Comparison of ENCODE assay signal across 9 cellular contexts in genomic region chr22:21791635-21792625, GRCh38. TPM values are rescaled to one million over a fixed set of nuclear protein-coding genes. Genes with fewer than 3 reads are reported as not detected.
DNase-seq lines count a peak whose midpoint lies in the region; ATAC-seq and TF ChIP-seq lines count a peak whose summit lies in the region.
"Had no signal": no experiment of that assay in that cellular context is flagged by ENCODE, and none has a peak within 500 bp of the region (broad histone marks: within the 10 kb centered on the region; RNA-seq: fewer than 3 reads in every experiment).

No MANE protein-coding gene starts in this region.

- peaks cover 20% of the 10 kb centered on the region for H3K36me3 Mint-ChIP-seq in mesothelial cell of epicardium

- intact Hi-C loops in body of pancreas (cut with DNase I), result no loop called here

- H3K27ac Mint-ChIP-seq in mesothelial cell of epicardium, result peak overlapping the region; percentile 11

- CTCF ChIA-PET in HEK293 (lab: Yijun Ruan, JAX), result no interaction called here

- POLR2A ChIA-PET in HEK293 (lab: Yijun Ruan, JAX), result no interaction called here

- no peak for ATAC-seq in body of pancreas
- no peak for ATAC-seq in HG03025 (IDR thresholded peaks at IDR 0.05; ENCODE audit: low FRiP score, unreplicated experiment)

- H3K36me3 ChIP-seq in HEK293 (ENCODE audit: control insufficient read depth in 2 of 2, insufficient read depth in 1 of 2, low read length in 2 of 2) (peaks cover 15 to 60% of the 10 kb centered on the region in 2 experiments; a peak in 2 of 3 replicates), body of pancreas (replicated peaks in 1 of 2; ENCODE audit: insufficient read depth in 1 of 2, low read depth in 2 of 2) (peaks cover 3 to 17% of the 10 kb centered on the region in 2 donors)

- H3K9me3 ChIP-seq in HEK293 (ENCODE audit: control insufficient read depth, insufficient read depth, low read depth, low read length) (no peaks in the 10 kb centered on the region), body of pancreas (no peaks in the 10 kb centered on the region)

- H3K27ac ChIP-seq in HEK293 (ENCODE audit: extremely low read depth, low read depth, low read length), result no peak overlapping the region
- H3K27ac ChIP-seq in body of pancreas, result no peak overlapping the region

- H3K4me3 ChIP-seq in HEK293 (ENCODE audit: low read depth, low read length) (no peak overlapping the region), body of pancreas (no peak overlapping the region)

- H3K9me3 Mint-ChIP-seq in mesothelial cell of epicardium, result no peaks in the 10 kb centered on the region

- TF ChIP-seq CTCF in HEK293 (tag by site-specific recombination; IDR thresholded peaks at IDR 0.05) (no peak), mesothelial cell of epicardium (IDR thresholded peaks at IDR 0.05; ENCODE audit: unreplicated experiment) (no peak), body of pancreas (IDR thresholded peaks at IDR 0.05) (no peak)

- no peak overlapping the region for H3K4me3 Mint-ChIP-seq in mesothelial cell of epicardium

- 71 to 73% methylated on average over 11 of the region's 11 CpGs for WGBS in body of pancreas, 2 donors

- H3K4me1 ChIP-seq in HEK293 (ENCODE audit: control insufficient read depth, insufficient read depth, low read length) (no peaks in the 10 kb centered on the region), body of pancreas (peaks cover 2% of the 10 kb centered on the region)

- H3K27me3 ChIP-seq in body of pancreas, result no peaks in the 10 kb centered on the region

- DNase-seq in COLO829 (ENCODE audit: low spot score), result peak; percentile 42
- peak; percentile 64 for DNase-seq in activated CD8-positive, alpha-beta memory T cell treated with anti-CD3 and anti-CD28 coated beads, Interleukin-2, amount 50 U/mL, for 48 hours
- DNase-seq in mesothelial cell of epicardium (ENCODE audit: low spot score in 2 of 2, unreplicated experiment in 2 of 2), result no peak
- DNase-seq in body of pancreas, result no peak
- DNase-seq in NK-92 (lab: John Stamatoyannopoulos, UW; ENCODE audit: unreplicated experiment), result no peak
- no peak for DNase-seq in hippocampal formation (lab: John Stamatoyannopoulos, UW)
- DNase-seq: DND-41 had no signal

- H3K4me1 Mint-ChIP-seq in mesothelial cell of epicardium, result peaks cover 9% of the 10 kb centered on the region

- no peaks in the 10 kb centered on the region for H3K27me3 Mint-ChIP-seq in mesothelial cell of epicardium (ENCODE audit: low read depth)

- no peak for TF ChIP-seq POLR2A in body of pancreas (IDR thresholded peaks at IDR 0.05)

TF ChIP-seq in HEK293, 187 proteins besides CTCF, POLR2A, EP300 and RAD21:
- TF ChIP-seq ZNF488 (tag by site-specific recombination; IDR thresholded peaks at IDR 0.05) (no peak), ZNF366 (tag by site-specific recombination; conservative IDR thresholded peaks at IDR 0.05) (no peak), ZNF785 (tag by site-specific recombination; IDR thresholded peaks at IDR 0.05) (no peak), BCL11B (tag by site-specific recombination; IDR thresholded peaks at IDR 0.05; ENCODE audit: low read depth) (no peak), ZBTB8A (tag by site-specific recombination; IDR thresholded peaks at IDR 0.05) (no peak), SETDB1 (IDR thresholded peaks at IDR 0.05; ENCODE audit: insufficient read length, low read length) (no peak), ZNF76 (tag by site-specific recombination; IDR thresholded peaks at IDR 0.05; ENCODE audit: borderline replicate concordance, low read depth) (no peak), KLF17 (tag by site-specific recombination; IDR thresholded peaks at IDR 0.05) (no peak), SCRT2 (tag by site-specific recombination; IDR thresholded peaks at IDR 0.05) (0 out of 2 replicates have a peak, but pooled peaks have one; percentile 22), EGR2 (tag by site-specific recombination; IDR thresholded peaks at IDR 0.05; ENCODE audit: low read depth) (peak; percentile 67), ZNF664 (tag by site-specific recombination; IDR thresholded peaks at IDR 0.05) (no peak), ZNF248 (tag by site-specific recombination; IDR thresholded peaks at IDR 0.05) (no peak), ZNF175 (tag by site-specific recombination; IDR thresholded peaks at IDR 0.05) (no peak), KLF16 (tag by site-specific recombination; IDR thresholded peaks at IDR 0.05) (no peak), ZNF202 (tag by site-specific recombination; IDR thresholded peaks at IDR 0.05; ENCODE audit: borderline replicate concordance) (no peak), ZNF211 (tag by site-specific recombination; IDR thresholded peaks at IDR 0.05; ENCODE audit: low read depth) (no peak), WT1 (tag by site-specific recombination; IDR thresholded peaks at IDR 0.05) (peak; percentile 50), ZNF341 (tag by site-specific recombination; IDR thresholded peaks at IDR 0.05; ENCODE audit: low read depth) (no peak), ZFHX2 (tag by site-specific recombination; conservative IDR thresholded peaks at IDR 0.05) (peak; percentile 88)

RNA-seq across cellular contexts. Expression of gene YPEL1, which starts 56.3 kb away (rescaled TPM):
- total RNA-seq in mesothelial cell of epicardium (17.2 to 18.4 TPM (median 17.8 TPM) in 3 replicates), body of pancreas (1 to 10 TPM; 1.6 to 4.4 TPM)

Comparison
In these comparisons a context has a peak if more than half of its experiments do, and no peak if none do; other contexts are left out.
1. DNase-seq: peak in COLO829 (single experiment) and activated CD8-positive, alpha-beta memory T cell treated with anti-CD3 and anti-CD28 coated beads, Interleukin-2, amount 50 U/mL, for 48 hours (single experiment); none in mesothelial cell of epicardium (0 of 2), body of pancreas (0 of 4), NK-92 (single experiment) and hippocampal formation (0 of 2).